13 cellular contexts compared by ENCODE assay signal in genomic region chr12:31950492-31950891, GRCh38.
"Had no signal": no experiment of that assay in that cellular context is flagged by ENCODE, and none has a peak within 500 bp of the region (broad histone marks: within the 10 kb centered on the region; RNA-seq: fewer than 3 reads in every experiment).

No MANE protein-coding gene starts in this region.

- H3K4me3 ChIP-seq: adrenal gland, colonic mucosa, heart left ventricle, neural progenitor cell, pancreas, SJSA1 had no signal

- H3K4me1 ChIP-seq: adrenal gland, colonic mucosa, heart left ventricle, neural progenitor cell, pancreas, SJSA1 had no signal

- H3K9ac ChIP-seq: neural progenitor cell had no signal

- H3K4me2 ChIP-seq: neural progenitor cell had no signal

- H2AFZ ChIP-seq: neural progenitor cell had no signal

- H3K36me3 ChIP-seq: adrenal gland, colonic mucosa, heart left ventricle, neural progenitor cell, pancreas, SJSA1 had no signal

- H3K9me3 ChIP-seq: adrenal gland, colonic mucosa, pancreas, SJSA1 had no signal

- H3K4me3 Mint-ChIP-seq: neural progenitor cell had no signal

- H3K27ac ChIP-seq: adrenal gland, colonic mucosa, heart left ventricle, neural progenitor cell, pancreas, SJSA1 had no signal

- H3K27me3 ChIP-seq: adrenal gland, colonic mucosa, heart left ventricle, neural progenitor cell, pancreas, SJSA1 had no signal

- ATAC-seq: heart left ventricle, left ventricle myocardium superior, pancreas had no signal

- H3K36me3 Mint-ChIP-seq: neural progenitor cell had no signal

- H3K27ac Mint-ChIP-seq: neural progenitor cell had no signal

- DNase-seq: activated CD4-positive, alpha-beta T cell treated with anti-CD3 and anti-CD28 coated beads for 48 hours; activated gamma-delta T cell; adrenal gland; caudate nucleus; colonic mucosa; heart left ventricle; left ventricle myocardium superior; pancreas; stimulated activated CD4-positive, alpha-beta T cell treated with anti-CD3 and anti-CD28 coated beads, Interleukin-4, amount 100 ng/mL, for 24 hours; substantia nigra; trophoblast cell had no signal

- H3K4me1 Mint-ChIP-seq: neural progenitor cell had no signal
